14 cellular contexts compared by ENCODE assay signal in the genomic region with DNA sequence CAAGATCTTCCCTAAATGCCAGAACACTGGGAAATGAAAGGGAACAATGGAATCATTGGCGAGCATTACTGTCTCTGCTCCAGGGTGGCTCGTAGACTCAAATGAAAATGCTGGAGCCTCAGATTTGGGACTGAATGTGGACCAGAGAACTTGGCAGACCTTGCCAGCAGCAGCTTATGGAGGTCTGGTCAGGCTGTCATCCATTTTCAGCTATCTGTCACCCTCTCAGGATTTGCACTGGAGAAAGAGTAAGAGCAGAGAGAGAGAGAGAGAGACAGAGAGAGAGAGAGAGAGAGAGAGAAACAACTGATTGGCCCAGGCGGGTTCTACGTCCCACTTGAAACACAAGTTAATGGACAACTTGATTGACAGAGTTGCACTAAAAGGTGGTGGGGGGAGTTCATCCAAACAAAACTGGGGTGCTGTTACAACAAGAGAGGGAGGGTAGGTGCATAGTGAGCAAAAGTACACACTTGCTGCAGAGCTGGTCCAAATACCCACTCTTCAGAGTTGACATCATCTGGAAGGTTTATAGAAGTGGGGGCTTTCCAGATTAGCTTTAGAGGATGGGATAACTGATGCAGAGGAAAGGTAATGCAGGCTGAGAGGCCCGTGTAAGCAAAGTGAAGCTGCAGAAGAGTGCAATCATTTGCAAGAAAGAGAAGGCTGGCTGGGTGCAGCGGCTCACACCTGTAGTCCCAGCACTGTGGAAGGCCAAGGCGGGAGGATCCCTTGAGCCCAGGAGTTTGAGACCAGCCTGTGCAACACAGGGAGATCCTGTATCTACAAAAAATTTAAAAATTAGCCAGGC. TPM values are rescaled to one million over a fixed set of nuclear protein-coding genes. Genes with fewer than 3 reads are reported as not detected.
DNase-seq lines count a peak whose midpoint lies in the region; ATAC-seq and TF ChIP-seq lines count a peak whose summit lies in the region.
"Had no signal": no experiment of that assay in that cellular context is flagged by ENCODE, and none has a peak within 500 bp of the region (broad histone marks: within the 10 kb centered on the region; RNA-seq: fewer than 3 reads in every experiment).

No MANE protein-coding gene starts in this region.

- peak overlapping the region; percentile 50 for H3K27ac Mint-ChIP-seq in activated CD4-positive, alpha-beta memory T cell treated with anti-CD3 and anti-CD28 coated beads for 36 hours
- H3K27ac Mint-ChIP-seq in activated CD4-positive, alpha-beta memory T cell treated with anti-CD3 and anti-CD28 coated beads, Interleukin-2, amount 10 ng/mL, durations not matched to agents 7 days and 5 days, result no peak overlapping the region
- H3K27ac Mint-ChIP-seq in T-cell (peak overlapping the region; percentile 58 to 60), chondrocyte (ENCODE audit: unreplicated experiment) (no peak overlapping the region)

- in situ Hi-C loops in GM23248 (cut with MboI), result no loop called here

- WGBS in esophagus muscularis mucosa, result 94% methylated on average over 7 of the region's 7 CpGs
- WGBS in GM23248 (ENCODE audit: low coverage in 1 of 2, low lambda C conversion rate in 2 of 2, missing lambda C conversion rate in 2 of 2), 2 experiments, result 88 to 92% methylated on average over 7 of the region's 7 CpGs

- CTCF ChIA-PET in activated CD4-positive, alpha-beta memory T cell treated with anti-CD3 and anti-CD28 coated beads for 36 hours (lab: Charles Lee), result interaction anchor here (0.6 to 1.0 kb wide), 6 partner anchors 48 to 116 kb away, joined by 3 to 5 read pairs (median 4); no protein-coding TSS in a partner anchor
- CTCF ChIA-PET in activated CD4-positive, alpha-beta memory T cell treated with anti-CD3 and anti-CD28 coated beads, Interleukin-2, amount 10 ng/mL, durations not matched to agents 7 days and 5 days (lab: Charles Lee), result interaction anchor here (1.0 to 1.8 kb wide), 3 partner anchors 11 to 51 kb away, joined by 3 to 4 read pairs (median 4); no protein-coding TSS in a partner anchor
- CTCF ChIA-PET in T-cell (lab: Charles Lee), result no interaction called here

- no peak for TF ChIP-seq EP300 in esophagus muscularis mucosa (IDR thresholded peaks at IDR 0.05)

- no peak overlapping the region for H2AFZ ChIP-seq in GM23248

- no peak overlapping the region for H3K4me2 ChIP-seq in GM23248 (ENCODE audit: unreplicated experiment)

- no peak for TF ChIP-seq POLR2A in esophagus muscularis mucosa (IDR thresholded peaks at IDR 0.05; ENCODE audit: low read depth)

- peaks cover 6% of the 10 kb centered on the region for H3K9me3 Mint-ChIP-seq in activated CD4-positive, alpha-beta memory T cell treated with anti-CD3 and anti-CD28 coated beads for 36 hours
- H3K9me3 Mint-ChIP-seq in activated CD4-positive, alpha-beta memory T cell treated with anti-CD3 and anti-CD28 coated beads, Interleukin-2, amount 10 ng/mL, durations not matched to agents 7 days and 5 days, result peaks cover 6% of the 10 kb centered on the region
- H3K9me3 Mint-ChIP-seq in T-cell (peaks cover 0 to 5% (median 2%) of the 10 kb centered on the region in 3 donors), chondrocyte (ENCODE audit: low read depth) (peaks cover 3% of the 10 kb centered on the region)

- H3K27me3 ChIP-seq in esophagus muscularis mucosa (no peaks in the 10 kb centered on the region), GM23248 (replicated peaks; ENCODE audit: insufficient read depth) (no peaks in the 10 kb centered on the region)
- H3K27me3 ChIP-seq: thyroid gland had no signal

- ATAC-seq in T-cell (replicated peaks in 1 of 4), result peak in 1 of 4 experiments; percentile 35
- peak; percentile 60 for ATAC-seq in stimulated activated naive CD8-positive, alpha-beta T cell treated with anti-CD3 and anti-CD28 coated beads, Interleukin-15, Interleukin-2, amounts not matched to agents 100 U/mL and 50 U/mL, for 24 hours
- ATAC-seq: effector memory CD8-positive, alpha-beta T cell had no signal

- H3K4me3 Mint-ChIP-seq in activated CD4-positive, alpha-beta memory T cell treated with anti-CD3 and anti-CD28 coated beads for 36 hours, result no peak overlapping the region
- no peak overlapping the region for H3K4me3 Mint-ChIP-seq in activated CD4-positive, alpha-beta memory T cell treated with anti-CD3 and anti-CD28 coated beads, Interleukin-2, amount 10 ng/mL, durations not matched to agents 7 days and 5 days
- H3K4me3 Mint-ChIP-seq in T-cell (peak overlapping the region in 1 of 3 donors; percentile 22), chondrocyte (ENCODE audit: unreplicated experiment) (no peak overlapping the region)
- H3K4me3 Mint-ChIP-seq: effector memory CD8-positive, alpha-beta T cell had no signal

- peaks cover 5% of the 10 kb centered on the region for H3K36me3 Mint-ChIP-seq in activated CD4-positive, alpha-beta memory T cell treated with anti-CD3 and anti-CD28 coated beads for 36 hours
- H3K36me3 Mint-ChIP-seq in activated CD4-positive, alpha-beta memory T cell treated with anti-CD3 and anti-CD28 coated beads, Interleukin-2, amount 10 ng/mL, durations not matched to agents 7 days and 5 days (ENCODE audit: low read depth), result peaks cover 24% of the 10 kb centered on the region
- H3K36me3 Mint-ChIP-seq in T-cell (peaks cover 3% of the 10 kb centered on the region), chondrocyte (ENCODE audit: low read depth) (no peaks in the 10 kb centered on the region)

- POLR2A ChIA-PET in activated CD4-positive, alpha-beta memory T cell treated with anti-CD3 and anti-CD28 coated beads for 36 hours (lab: Charles Lee), result interaction anchor here (0.6 to 2.9 kb wide), 3 partner anchors 22 to 40 kb away, joined by 3 to 10 read pairs (median 3); no protein-coding TSS in a partner anchor
- POLR2A ChIA-PET in activated CD4-positive, alpha-beta memory T cell treated with anti-CD3 and anti-CD28 coated beads, Interleukin-2, amount 10 ng/mL, durations not matched to agents 7 days and 5 days (lab: Charles Lee), result interaction anchor here (1.1 to 7.5 kb wide), 7 partner anchors 9 to 50 kb away, joined by 3 to 78 read pairs (median 6); a partner anchor contains a TSS
- POLR2A ChIA-PET in T-cell (lab: Charles Lee), result no interaction called here

- H3K27ac ChIP-seq in esophagus muscularis mucosa (replicated peaks in 1 of 4) (no peak overlapping the region), GM23248 (no peak overlapping the region)
- H3K27ac ChIP-seq: thyroid gland had no signal

- H3K79me2 ChIP-seq in GM23248 (ENCODE audit: insufficient read depth), result no peaks in the 10 kb centered on the region

- peaks cover 29% of the 10 kb centered on the region for H3F3A ChIP-seq in GM23248 (ENCODE audit: insufficient read depth)

- no peak overlapping the region for H3K9ac ChIP-seq in GM23248

- H3K27me3 Mint-ChIP-seq in activated CD4-positive, alpha-beta memory T cell treated with anti-CD3 and anti-CD28 coated beads for 36 hours, result peaks cover 8% of the 10 kb centered on the region
- H3K27me3 Mint-ChIP-seq in activated CD4-positive, alpha-beta memory T cell treated with anti-CD3 and anti-CD28 coated beads, Interleukin-2, amount 10 ng/mL, durations not matched to agents 7 days and 5 days, result peaks cover 23% of the 10 kb centered on the region
- H3K27me3 Mint-ChIP-seq in T-cell, result no peaks in the 10 kb centered on the region
- no peaks in the 10 kb centered on the region for H3K27me3 Mint-ChIP-seq in chondrocyte (ENCODE audit: low read depth)
- H3K27me3 Mint-ChIP-seq: effector memory CD8-positive, alpha-beta T cell had no signal

- intact Hi-C loops in activated CD4-positive, alpha-beta memory T cell treated with anti-CD3 and anti-CD28 coated beads for 36 hours (cut with micrococcal nuclease), result no loop called here
- intact Hi-C loops in esophagus muscularis mucosa (cut with DNase I), result no loop called here

- H3K9me3 ChIP-seq in esophagus muscularis mucosa (no peaks in the 10 kb centered on the region), GM23248 (ENCODE audit: low read depth) (no peaks in the 10 kb centered on the region)
- H3K9me3 ChIP-seq: thyroid gland had no signal

- H3K9me2 ChIP-seq in GM23248 (ENCODE audit: insufficient read depth), result no peaks in the 10 kb centered on the region

- H3K4me3 ChIP-seq in esophagus muscularis mucosa (no peak overlapping the region), GM23248 (no peak overlapping the region)
- H3K4me3 ChIP-seq: thyroid gland had no signal

- H3K4me1 ChIP-seq in esophagus muscularis mucosa (peaks cover 10 to 19% (median 17%) of the 10 kb centered on the region in 4 donors), GM23248 (ENCODE audit: insufficient read depth) (peaks cover 15% of the 10 kb centered on the region)

- DNase-seq in activated CD4-positive, alpha-beta memory T cell treated with anti-CD3 and anti-CD28 coated beads for 36 hours, result peak; percentile 1
- no peak for DNase-seq in activated CD4-positive, alpha-beta memory T cell treated with anti-CD3 and anti-CD28 coated beads, Interleukin-2, amount 10 ng/mL, durations not matched to agents 7 days and 5 days
- DNase-seq in T-cell, result no peak
- DNase-seq in esophagus muscularis mucosa (ENCODE audit: extremely low spot score), result peak; percentile 39
- no peak for DNase-seq in stimulated activated naive CD8-positive, alpha-beta T cell treated with anti-CD3 and anti-CD28 coated beads, Interleukin-15, Interleukin-2, amounts not matched to agents 100 U/mL and 50 U/mL, for 24 hours
- DNase-seq in NCI-H774 (lab: John Stamatoyannopoulos, UW), result no peak
- no peak for DNase-seq in GM23248
- DNase-seq in chondrocyte (ENCODE audit: low spot score), result no peak
- DNase-seq: activated CD4-positive, alpha-beta T cell treated with anti-CD3 and anti-CD28 coated beads, Interleukin-2, amount 50 U/mL, for 48 hours; effector memory CD8-positive, alpha-beta T cell; NCI-H1694 treated with DMSO at 0.1 percent for 48 hours; NCI-H524; T1000; thyroid gland had no signal

- H3K4me1 Mint-ChIP-seq in activated CD4-positive, alpha-beta memory T cell treated with anti-CD3 and anti-CD28 coated beads for 36 hours (ENCODE audit: low read depth), result peaks cover 69% of the 10 kb centered on the region
- H3K4me1 Mint-ChIP-seq in activated CD4-positive, alpha-beta memory T cell treated with anti-CD3 and anti-CD28 coated beads, Interleukin-2, amount 10 ng/mL, durations not matched to agents 7 days and 5 days, result peaks cover 67% of the 10 kb centered on the region
- H3K4me1 Mint-ChIP-seq in T-cell, result peaks cover 43 to 75% (median 53%) of the 10 kb centered on the region in 3 donors
- peaks cover 26% of the 10 kb centered on the region for H3K4me1 Mint-ChIP-seq in chondrocyte (ENCODE audit: low read depth)

- TF ChIP-seq CTCF in esophagus muscularis mucosa (IDR thresholded peaks at IDR 0.05), result no peak
- no peak for TF ChIP-seq CTCF in chondrocyte (IDR thresholded peaks at IDR 0.05)

- no peaks in the 10 kb centered on the region for H4K20me1 ChIP-seq in GM23248 (ENCODE audit: insufficient read depth)

- H3K36me3 ChIP-seq in esophagus muscularis mucosa, result no peaks in the 10 kb centered on the region
- no peaks in the 10 kb centered on the region for H3K36me3 ChIP-seq in GM23248 (ENCODE audit: low read depth)
- H3K36me3 ChIP-seq: thyroid gland had no signal

RNA-seq across cellular contexts. Expression of a gene that starts 16.5 kb away (rescaled TPM):
- total RNA-seq in activated CD4-positive, alpha-beta memory T cell treated with anti-CD3 and anti-CD28 coated beads for 36 hours, result 100 to 1,000 TPM; 120 to 121 TPM
- total RNA-seq in activated CD4-positive, alpha-beta memory T cell treated with anti-CD3 and anti-CD28 coated beads, Interleukin-2, amount 10 ng/mL, durations not matched to agents 7 days and 5 days, result 100 to 1,000 TPM; 100 to 106 TPM
- total RNA-seq in T-cell (10 to 100 TPM; 53.5 to 83.2 (median 73.9) TPM), esophagus muscularis mucosa (10 to 100 TPM; 49.7 to 68.8 (median 64.0) TPM), chondrocyte (19.6 to 23.2 TPM (median 21.2 TPM) in 3 replicates)
- total RNA-seq in GM23248 (2014; rRNA removed; shearing (Covaris generic)), result 45.3 and 69.3 TPM in 2 replicates
- 99.3 and 107 TPM in 2 replicates for polyA plus RNA-seq in GM23248 (2016; fragmentation: Nextera tagmentation; extraction: Ambion mirVana)

RNA-seq across cellular contexts. Expression of a gene that starts 28.7 kb away (rescaled TPM):
- 100 to 1,000 TPM; 146 to 153 TPM for total RNA-seq in activated CD4-positive, alpha-beta memory T cell treated with anti-CD3 and anti-CD28 coated beads for 36 hours
- 100 to 1,000 TPM; 257 to 268 TPM for total RNA-seq in activated CD4-positive, alpha-beta memory T cell treated with anti-CD3 and anti-CD28 coated beads, Interleukin-2, amount 10 ng/mL, durations not matched to agents 7 days and 5 days
- total RNA-seq in T-cell (100 to 1,000 TPM; 186 to 281 (median 221) TPM), esophagus muscularis mucosa (100 to 1,000 TPM in 3 of 4 donors, 10 to 100 TPM in 1; 72.7 to 167 (median 116) TPM), chondrocyte (30.1 to 47.7 TPM (median 41.0 TPM) in 3 replicates)
- 17.7 and 18.5 TPM in 2 replicates for total RNA-seq in GM23248 (2014; rRNA removed; shearing (Covaris generic))
- polyA plus RNA-seq in GM23248 (2016; fragmentation: Nextera tagmentation; extraction: Ambion mirVana), result 11.3 and 11.7 TPM in 2 replicates

Comparison
In these comparisons a context has a peak if more than half of its experiments do, and no peak if none do; other contexts are left out.
1. DNase-seq: peak in activated CD4-positive, alpha-beta memory T cell treated with anti-CD3 and anti-CD28 coated beads for 36 hours (single experiment) and esophagus muscularis mucosa (single experiment); none in activated CD4-positive, alpha-beta memory T cell treated with anti-CD3 and anti-CD28 coated beads, Interleukin-2, amount 10 ng/mL, durations not matched to agents 7 days and 5 days (single experiment), T-cell (0 of 34), stimulated activated naive CD8-positive, alpha-beta T cell treated with anti-CD3 and anti-CD28 coated beads, Interleukin-15, Interleukin-2, amounts not matched to agents 100 U/mL and 50 U/mL, for 24 hours (single experiment), NCI-H774 (single experiment), GM23248 (single experiment) and chondrocyte (single experiment).
2. H3K27ac Mint-ChIP-seq: peak in activated CD4-positive, alpha-beta memory T cell treated with anti-CD3 and anti-CD28 coated beads for 36 hours (single experiment) and T-cell (2 of 2); none in activated CD4-positive, alpha-beta memory T cell treated with anti-CD3 and anti-CD28 coated beads, Interleukin-2, amount 10 ng/mL, durations not matched to agents 7 days and 5 days (single experiment) and chondrocyte (single experiment).
3. CTCF ChIA-PET loops: an anchor here in activated CD4-positive, alpha-beta memory T cell treated with anti-CD3 and anti-CD28 coated beads for 36 hours (0.6 to 1.0 kb wide) and activated CD4-positive, alpha-beta memory T cell treated with anti-CD3 and anti-CD28 coated beads, Interleukin-2, amount 10 ng/mL, durations not matched to agents 7 days and 5 days (1.0 to 1.8 kb wide); none called in T-cell.
4. POLR2A ChIA-PET loops: an anchor here in activated CD4-positive, alpha-beta memory T cell treated with anti-CD3 and anti-CD28 coated beads for 36 hours (0.6 to 2.9 kb wide) and activated CD4-positive, alpha-beta memory T cell treated with anti-CD3 and anti-CD28 coated beads, Interleukin-2, amount 10 ng/mL, durations not matched to agents 7 days and 5 days (1.1 to 7.5 kb wide); none called in T-cell.